In genomic region chr13:67048793-67049150, GRCh38 we compare ENCODE assay signal across 11 cellular contexts.
A peak's percentile ranks its signal among the peaks of the same experiment; 100 is the strongest.
DNase-seq lines count a peak whose midpoint lies in the region; ATAC-seq, FAIRE-seq and TF ChIP-seq lines count a peak whose summit lies in the region.
"Had no signal": no experiment of that assay in that cellular context is flagged by ENCODE, and none has a peak within 500 bp of the region (broad histone marks: within the 10 kb centered on the region; RNA-seq: fewer than 3 reads in every experiment).

No MANE protein-coding gene starts in this region.

- no peak overlapping the region for H3K4me3 Mint-ChIP-seq in astrocyte (ENCODE audit: unreplicated experiment)
- no peak overlapping the region for H3K4me3 Mint-ChIP-seq in CD4-positive, alpha-beta T cell
- H3K4me3 Mint-ChIP-seq: activated CD4-positive, alpha-beta T cell treated with anti-CD3 and anti-CD28 coated beads, Interleukin-2, amount 10 ng/mL, durations not matched to agents 24 days and 14 days had no signal

- H3K4me1 Mint-ChIP-seq in astrocyte (ENCODE audit: low read depth, unreplicated experiment), result peaks cover 20% of the 10 kb centered on the region
- H3K4me1 Mint-ChIP-seq in CD4-positive, alpha-beta T cell (ENCODE audit: low read depth), result peaks cover 23% of the 10 kb centered on the region

- 24 to 41% (median 30%) methylated on average over 3 of the region's 3 CpGs for WGBS in stomach, 5 donors

- FAIRE-seq in astrocyte (lab: Jason Lieb, UNC), result no peak

- peak overlapping the region; percentile 76 for H3K4me2 ChIP-seq in astrocyte (ENCODE audit: low read length)

- H3K27ac ChIP-seq in astrocyte (ENCODE audit: low read depth, low read length) (peak overlapping the region; percentile 92), stomach (peak overlapping the region; percentile 52 to 78 (median 61))
- H3K27ac ChIP-seq in CD4-positive, alpha-beta T cell (ENCODE audit: low read depth, low read length), result no peak overlapping the region
- H3K27ac ChIP-seq: lower lobe of right lung had no signal

- peak overlapping the region; percentile 83 for H3K27ac Mint-ChIP-seq in astrocyte (ENCODE audit: unreplicated experiment)
- no peak overlapping the region for H3K27ac Mint-ChIP-seq in CD4-positive, alpha-beta T cell
- H3K27ac Mint-ChIP-seq: activated CD4-positive, alpha-beta T cell treated with anti-CD3 and anti-CD28 coated beads, Interleukin-2, amount 10 ng/mL, durations not matched to agents 24 days and 14 days had no signal

- no peaks in the 10 kb centered on the region for H4K20me1 ChIP-seq in astrocyte (ENCODE audit: insufficient read depth, low read length)

- no peaks in the 10 kb centered on the region for H3K9me3 ChIP-seq in astrocyte (ENCODE audit: insufficient read depth, low read depth, low read length)
- no peaks in the 10 kb centered on the region for H3K9me3 ChIP-seq in stomach
- H3K9me3 ChIP-seq in CD4-positive, alpha-beta T cell (ENCODE audit: control insufficient read depth, low read length), result no peaks in the 10 kb centered on the region
- H3K9me3 ChIP-seq: lower lobe of right lung had no signal

- POLR2A ChIA-PET in CD4-positive, alpha-beta T cell (lab: Charles Lee), result no interaction called here

- DNase-seq in HCEC 1CT (peak; percentile 31), astrocyte (ENCODE audit: low read depth) (peak; percentile 84), left cardiac atrium (no peak), stomach (no peak), globus pallidus (ENCODE audit: low spot score) (no peak)
- no peak for DNase-seq in CD4-positive, alpha-beta T cell
- no peak for DNase-seq in stimulated activated CD4-positive, alpha-beta T cell treated with anti-CD3 and anti-CD28 coated beads, Interleukin-4, amount 100 ng/mL, for 4 hours
- DNase-seq: activated CD4-positive, alpha-beta T cell treated with anti-CD3 and anti-CD28 coated beads, Interleukin-2, amount 10 ng/mL, durations not matched to agents 24 days and 14 days; activated naive CD4-positive, alpha-beta T cell treated with Interleukin-2 at 50 U/mL for 16 hours; lower lobe of right lung; NCI-H2081 had no signal

- H3K9ac ChIP-seq in astrocyte (ENCODE audit: low read length), result peak overlapping the region; percentile 75

- peaks cover 19% of the 10 kb centered on the region for H3K4me1 ChIP-seq in astrocyte (ENCODE audit: insufficient read depth, low read length)
- H3K4me1 ChIP-seq in stomach, result peaks cover 6 to 23% (median 6%) of the 10 kb centered on the region in 4 donors
- H3K4me1 ChIP-seq: lower lobe of right lung had no signal

- TF ChIP-seq POLR2A in stomach (IDR thresholded peaks at IDR 0.05), result no peak

- no peak for TF ChIP-seq EP300 in stomach (IDR thresholded peaks at IDR 0.05)

- intact Hi-C loops in left cardiac atrium (cut with DNase I) (no loop called here), stomach (cut with DNase I; ENCODE audit: low total_unique reads) (no loop called here)
- intact Hi-C loops in CD4-positive, alpha-beta T cell (cut with DNase I, micrococcal nuclease), result no loop called here

- ATAC-seq in left cardiac atrium, result peak; percentile 41 to 84
- no peak for ATAC-seq in CD4-positive, alpha-beta T cell (ENCODE audit: poor library complexity)

- H3K79me2 ChIP-seq in astrocyte (ENCODE audit: insufficient read depth, low read length), result no peaks in the 10 kb centered on the region

- H3K4me3 ChIP-seq in astrocyte (ENCODE audit: insufficient read depth, low read depth, low read length) (no peak overlapping the region), stomach (no peak overlapping the region)
- H3K4me3 ChIP-seq: lower lobe of right lung had no signal

- no peaks in the 10 kb centered on the region for H3K36me3 Mint-ChIP-seq in astrocyte (ENCODE audit: low read depth, unreplicated experiment)
- no peaks in the 10 kb centered on the region for H3K36me3 Mint-ChIP-seq in CD4-positive, alpha-beta T cell (ENCODE audit: low read depth)

- H3K9me3 Mint-ChIP-seq in astrocyte (ENCODE audit: unreplicated experiment), result no peaks in the 10 kb centered on the region
- no peaks in the 10 kb centered on the region for H3K9me3 Mint-ChIP-seq in CD4-positive, alpha-beta T cell
- H3K9me3 Mint-ChIP-seq: activated CD4-positive, alpha-beta T cell treated with anti-CD3 and anti-CD28 coated beads, Interleukin-2, amount 10 ng/mL, durations not matched to agents 24 days and 14 days had no signal

- H3K27me3 Mint-ChIP-seq in astrocyte (ENCODE audit: low read depth, unreplicated experiment), result no peaks in the 10 kb centered on the region
- H3K27me3 Mint-ChIP-seq in CD4-positive, alpha-beta T cell, result no peaks in the 10 kb centered on the region
- H3K27me3 Mint-ChIP-seq: activated CD4-positive, alpha-beta T cell treated with anti-CD3 and anti-CD28 coated beads, Interleukin-2, amount 10 ng/mL, durations not matched to agents 24 days and 14 days had no signal

- H3K36me3 ChIP-seq in astrocyte (ENCODE audit: insufficient read depth, low read length), result no peaks in the 10 kb centered on the region
- H3K36me3 ChIP-seq in stomach, result no peaks in the 10 kb centered on the region
- H3K36me3 ChIP-seq: lower lobe of right lung had no signal

- no peaks in the 10 kb centered on the region for H3K27me3 ChIP-seq in astrocyte (ENCODE audit: insufficient read depth, low read length)
- no peaks in the 10 kb centered on the region for H3K27me3 ChIP-seq in stomach
- no peaks in the 10 kb centered on the region for H3K27me3 ChIP-seq in CD4-positive, alpha-beta T cell (ENCODE audit: control insufficient read depth, insufficient read depth, low read length)

- peak overlapping the region; percentile 11 for H2AFZ ChIP-seq in astrocyte (ENCODE audit: low read depth, low read length)

- CTCF ChIA-PET in CD4-positive, alpha-beta T cell (lab: Charles Lee), result no interaction called here

- TF ChIP-seq CTCF in astrocyte (IDR thresholded peaks at IDR 0.05; ENCODE audit: insufficient read depth, low read depth, low read length) (no peak), stomach (IDR thresholded peaks at IDR 0.05) (no peak)
- no peak for TF ChIP-seq CTCF in CD4-positive, alpha-beta T cell (IDR thresholded peaks at IDR 0.05)

Comparison
In these comparisons a context has a peak if more than half of its experiments do, and no peak if none do; other contexts are left out.
1. DNase-seq: peak in HCEC 1CT (single experiment) and astrocyte (single experiment); none in left cardiac atrium (single experiment), stomach (single experiment), CD4-positive, alpha-beta T cell (0 of 10), stimulated activated CD4-positive, alpha-beta T cell treated with anti-CD3 and anti-CD28 coated beads, Interleukin-4, amount 100 ng/mL, for 4 hours (0 of 2) and globus pallidus (single experiment).